ENCODE assay signal across 1 cellular context in the genomic region with DNA sequence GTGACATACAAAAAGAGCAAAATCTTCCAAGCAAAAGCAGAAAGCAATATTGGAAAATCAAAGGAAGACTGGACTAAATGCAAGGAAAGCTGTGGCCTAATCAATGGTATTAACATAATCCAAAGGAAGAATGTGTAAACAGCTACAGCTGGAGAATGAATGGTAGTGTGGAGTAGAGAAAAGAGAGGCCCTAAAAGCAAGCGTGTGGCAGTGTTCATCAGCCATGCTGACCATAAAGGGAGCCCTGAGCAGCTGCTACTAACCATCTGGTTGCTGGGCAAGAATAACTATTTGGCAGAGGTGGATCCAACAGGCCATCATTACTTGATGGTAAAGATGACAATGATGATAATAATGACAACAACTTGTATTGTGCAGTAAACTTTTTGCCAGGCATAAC.
TF ChIP-seq lines count a peak whose summit lies in the region.

No MANE protein-coding gene starts in this region.

TF ChIP-seq in IMR-90, 13 proteins besides CTCF, POLR2A, EP300 and RAD21:
- TF ChIP-seq, protein P1, sequence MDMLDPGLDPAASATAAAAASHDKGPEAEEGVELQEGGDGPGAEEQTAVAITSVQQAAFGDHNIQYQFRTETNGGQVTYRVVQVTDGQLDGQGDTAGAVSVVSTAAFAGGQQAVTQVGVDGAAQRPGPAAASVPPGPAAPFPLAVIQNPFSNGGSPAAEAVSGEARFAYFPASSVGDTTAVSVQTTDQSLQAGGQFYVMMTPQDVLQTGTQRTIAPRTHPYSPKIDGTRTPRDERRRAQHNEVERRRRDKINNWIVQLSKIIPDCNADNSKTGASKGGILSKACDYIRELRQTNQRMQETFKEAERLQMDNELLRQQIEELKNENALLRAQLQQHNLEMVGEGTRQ (IDR thresholded peaks at IDR 0.05; ENCODE audit: low read depth, low read length), result no peak
- TF ChIP-seq CHD1 (IDR thresholded peaks at IDR 0.05; ENCODE audit: low read depth, low read length) (no peak), ELK1 (IDR thresholded peaks at IDR 0.05; ENCODE audit: borderline replicate concordance, low read depth, low read length) (no peak), CEBPB (IDR thresholded peaks at IDR 0.05; ENCODE audit: low read depth, low read length) (no peak), FOS (IDR thresholded peaks at IDR 0.05; ENCODE audit: low read depth, low read length) (no peak), BHLHE40 (IDR thresholded peaks at IDR 0.05; ENCODE audit: low read depth, low read length) (no peak)
